ENCODE assay signal across 20 cellular contexts in the genomic region with DNA sequence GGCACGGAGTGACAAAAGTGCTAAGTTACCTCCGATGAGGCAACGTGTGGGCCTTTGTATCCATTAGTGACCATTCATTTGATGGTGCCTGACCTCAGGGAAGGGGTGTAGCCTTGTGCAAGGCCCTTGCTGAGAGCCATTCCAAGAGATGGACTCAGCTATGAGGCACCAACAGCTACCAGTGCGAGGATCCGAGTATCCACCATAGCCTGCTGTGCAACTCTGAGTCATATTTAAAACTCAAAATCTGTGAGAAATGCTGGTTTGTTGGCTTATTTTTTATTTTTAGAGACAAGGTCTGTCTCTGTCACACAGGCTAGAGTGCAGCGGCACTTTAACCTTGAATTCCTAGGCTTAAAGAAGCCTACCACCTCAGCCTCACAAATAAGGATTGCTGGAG. TPM values are rescaled to one million over a fixed set of nuclear protein-coding genes. Genes with fewer than 3 reads are reported as not detected.
DNase-seq lines count a peak whose midpoint lies in the region; ATAC-seq and TF ChIP-seq lines count a peak whose summit lies in the region.
"Had no signal": no experiment of that assay in that cellular context is flagged by ENCODE, and none has a peak within 500 bp of the region (broad histone marks: within the 10 kb centered on the region; RNA-seq: fewer than 3 reads in every experiment).

No MANE protein-coding gene starts in this region.

- DNase-seq in activated naive CD4-positive, alpha-beta T cell treated with anti-CD3 and anti-CD28 coated beads for 36 hours = no peak
- no peak for DNase-seq in activated naive CD4-positive, alpha-beta T cell treated with anti-CD3 and anti-CD28 coated beads, Interleukin-2, amount 50 U/mL, for 72 hours (ENCODE audit: low spot score in 2 of 2)
- DNase-seq in LHCN-M2 (ENCODE audit: low read depth) (peak; percentile 91), chondrocyte (ENCODE audit: low spot score) (no peak), psoas muscle (no peak), cerebellar nuclear complex (lab: John Stamatoyannopoulos, UW) (no peak), NCI-H1417 treated with DMSO at 0.1 percent for 48 hours (lab: John Stamatoyannopoulos, UW) (no peak)
- DNase-seq: activated CD4-positive, alpha-beta T cell treated with anti-CD3 and anti-CD28 coated beads for 4 hours; activated naive CD4-positive, alpha-beta T cell treated with anti-CD3 and anti-CD28 coated beads, Interleukin-2, amount 50 U/mL, for 16 hours; caudate nucleus; DMS79; effector CD4-positive, alpha-beta T cell; islet precursor cell; NCI-H2029 treated with DMSO at 0.1 percent for 48 hours; nephron progenitor cell; SIG-M5; stimulated activated naive CD8-positive, alpha-beta T cell treated with anti-CD3 and anti-CD28 coated beads, Interleukin-15, amount 100 ng/mL, for 72 hours; uterus had no signal

- no peak overlapping the region for H3K4me3 Mint-ChIP-seq in activated naive CD4-positive, alpha-beta T cell treated with anti-CD3 and anti-CD28 coated beads for 36 hours
- no peak overlapping the region for H3K4me3 Mint-ChIP-seq in chondrocyte (ENCODE audit: unreplicated experiment)
- H3K4me3 Mint-ChIP-seq: memory B cell; nephron progenitor cell; stimulated activated naive CD8-positive, alpha-beta T cell treated with anti-CD3 and anti-CD28 coated beads, Interleukin-15, amount 100 ng/mL, for 72 hours had no signal

- TF ChIP-seq CTCF in chondrocyte (IDR thresholded peaks at IDR 0.05) (no peak), psoas muscle (IDR thresholded peaks at IDR 0.05) (no peak)

- no peaks in the 10 kb centered on the region for H3K27me3 ChIP-seq in psoas muscle (ENCODE audit: insufficient read depth in 3 of 3, low read length in 2 of 3)
- H3K27me3 ChIP-seq: uterus had no signal

- H3K27ac ChIP-seq in psoas muscle = peak overlapping the region; percentile 60

- intact Hi-C loops in activated naive CD4-positive, alpha-beta T cell treated with anti-CD3 and anti-CD28 coated beads for 36 hours (cut with micrococcal nuclease) = loop anchor here (1.0 kb wide), 1 partner anchor 24 kb away; no protein-coding TSS in a partner anchor
- intact Hi-C loops in psoas muscle (cut with DNase I) = loop anchor here in 1 of 2 donors (5.0 kb wide), 1 partner anchor 65 kb away; the partner anchor contains the start of gene NINJ2

- H3K9me3 Mint-ChIP-seq in activated naive CD4-positive, alpha-beta T cell treated with anti-CD3 and anti-CD28 coated beads for 36 hours = peaks cover 8% of the 10 kb centered on the region
- peaks cover 4 to 15% of the 10 kb centered on the region in 2 donors for H3K9me3 Mint-ChIP-seq in activated naive CD4-positive, alpha-beta T cell treated with anti-CD3 and anti-CD28 coated beads, Interleukin-2, amount 50 U/mL, for 72 hours
- no peaks in the 10 kb centered on the region for H3K9me3 Mint-ChIP-seq in chondrocyte (ENCODE audit: low read depth)

- peak overlapping the region; percentile 50 for H3K27ac Mint-ChIP-seq in activated naive CD4-positive, alpha-beta T cell treated with anti-CD3 and anti-CD28 coated beads for 36 hours
- no peak overlapping the region for H3K27ac Mint-ChIP-seq in activated naive CD4-positive, alpha-beta T cell treated with anti-CD3 and anti-CD28 coated beads, Interleukin-2, amount 50 U/mL, for 72 hours
- peak overlapping the region; percentile 12 for H3K27ac Mint-ChIP-seq in chondrocyte (ENCODE audit: unreplicated experiment)
- H3K27ac Mint-ChIP-seq: memory B cell; nephron progenitor cell; stimulated activated naive CD8-positive, alpha-beta T cell treated with anti-CD3 and anti-CD28 coated beads, Interleukin-15, amount 100 ng/mL, for 72 hours had no signal

- CTCF ChIA-PET in activated naive CD4-positive, alpha-beta T cell treated with anti-CD3 and anti-CD28 coated beads for 36 hours (lab: Charles Lee) = interaction anchor here (1.1 to 3.9 kb wide), 5 partner anchors 11 to 75 kb away, joined by 3 to 28 read pairs (median 5); partner anchors contain the start of gene WNK1

- 90 to 93% (median 92%) methylated on average over 6 of the region's 6 CpGs for WGBS in psoas muscle, 3 donors

- no peaks in the 10 kb centered on the region for H3K4me1 ChIP-seq in psoas muscle

- H3K4me3 ChIP-seq in psoas muscle = no peak overlapping the region
- H3K4me3 ChIP-seq: uterus had no signal

- H3K9me3 ChIP-seq in psoas muscle = no peaks in the 10 kb centered on the region
- H3K9me3 ChIP-seq: uterus had no signal

- no peaks in the 10 kb centered on the region for H3K36me3 ChIP-seq in psoas muscle (ENCODE audit: insufficient read depth in 1 of 2, low read depth in 1 of 2)
- H3K36me3 ChIP-seq: uterus had no signal

- H3K36me3 Mint-ChIP-seq in activated naive CD4-positive, alpha-beta T cell treated with anti-CD3 and anti-CD28 coated beads for 36 hours (ENCODE audit: low read depth) = no peaks in the 10 kb centered on the region
- H3K36me3 Mint-ChIP-seq in activated naive CD4-positive, alpha-beta T cell treated with anti-CD3 and anti-CD28 coated beads, Interleukin-2, amount 50 U/mL, for 72 hours = peaks cover 0 to 27% of the 10 kb centered on the region in 2 donors
- no peaks in the 10 kb centered on the region for H3K36me3 Mint-ChIP-seq in chondrocyte (ENCODE audit: low read depth)

- no peak for ATAC-seq in activated naive CD4-positive, alpha-beta T cell treated with anti-CD3 and anti-CD28 coated beads, Interleukin-2, amount 50 U/mL, for 72 hours
- ATAC-seq in psoas muscle = no peak
- ATAC-seq in GM21381 (IDR thresholded peaks at IDR 0.05; ENCODE audit: unreplicated experiment) = no peak
- ATAC-seq: stimulated activated naive CD8-positive, alpha-beta T cell treated with anti-CD3 and anti-CD28 coated beads, Interleukin-15, amount 100 ng/mL, for 72 hours had no signal

- no peaks in the 10 kb centered on the region for H3K27me3 Mint-ChIP-seq in activated naive CD4-positive, alpha-beta T cell treated with anti-CD3 and anti-CD28 coated beads for 36 hours (ENCODE audit: low read depth)
- no peaks in the 10 kb centered on the region for H3K27me3 Mint-ChIP-seq in chondrocyte (ENCODE audit: low read depth)
- H3K27me3 Mint-ChIP-seq: memory B cell; stimulated activated naive CD8-positive, alpha-beta T cell treated with anti-CD3 and anti-CD28 coated beads, Interleukin-15, amount 100 ng/mL, for 72 hours had no signal

- peaks cover 75% of the 10 kb centered on the region for H3K4me1 Mint-ChIP-seq in activated naive CD4-positive, alpha-beta T cell treated with anti-CD3 and anti-CD28 coated beads for 36 hours (ENCODE audit: low read depth)
- peaks cover 33% of the 10 kb centered on the region for H3K4me1 Mint-ChIP-seq in chondrocyte (ENCODE audit: low read depth)

RNA-seq across cellular contexts. Expression of gene WNK1, which starts 25.1 kb away (rescaled TPM):
- 100 to 1,000 TPM; 112 to 134 TPM for total RNA-seq in activated naive CD4-positive, alpha-beta T cell treated with anti-CD3 and anti-CD28 coated beads for 36 hours
- total RNA-seq in activated naive CD4-positive, alpha-beta T cell treated with anti-CD3 and anti-CD28 coated beads, Interleukin-2, amount 50 U/mL, for 72 hours = 100 to 1,000 TPM; 110 to 145 TPM
- total RNA-seq in LHCN-M2 (2014; rRNA removed) (72.2 and 83.0 TPM in 2 replicates), chondrocyte (163 to 274 TPM (median 172 TPM) in 3 replicates), psoas muscle (100 to 1,000 TPM; 230 to 272 (median 245) TPM)
- polyA plus RNA-seq in LHCN-M2 (2012) = 52.6 TPM
- polyA plus RNA-seq in psoas muscle = 100 to 1,000 TPM in 1 of 3 donors, 10 to 100 TPM in 2; 40.7 to 142 (median 51.5) TPM

Comparison
In these comparisons a context has a peak if more than half of its experiments do, and no peak if none do; other contexts are left out.
1. H3K27ac Mint-ChIP-seq: peak in activated naive CD4-positive, alpha-beta T cell treated with anti-CD3 and anti-CD28 coated beads for 36 hours (single experiment) and chondrocyte (single experiment); none in activated naive CD4-positive, alpha-beta T cell treated with anti-CD3 and anti-CD28 coated beads, Interleukin-2, amount 50 U/mL, for 72 hours (0 of 2).